25 cellular contexts compared by ENCODE assay signal in genomic region chr22:26735019-26735409, GRCh38.
"Had no signal": no experiment of that assay in that cellular context is flagged by ENCODE, and none has a peak within 500 bp of the region (broad histone marks: within the 10 kb centered on the region; RNA-seq: fewer than 3 reads in every experiment).

No MANE protein-coding gene starts in this region.

- H3K4me1 Mint-ChIP-seq: activated CD4-positive, alpha-beta T cell treated with anti-CD3 and anti-CD28 coated beads for 36 hours had no signal

- DNase-seq: activated CD4-positive, alpha-beta T cell treated with anti-CD3 and anti-CD28 coated beads for 36 hours; activated CD4-positive, CD25-positive, alpha-beta regulatory T cell; activated CD8-positive, alpha-beta memory T cell treated with anti-CD3 and anti-CD28 coated beads, Interleukin-2, amount 50 U/mL, for 4 hours; activated gamma-delta T cell treated with Interleukin-2 at 50 U/mL for 16 hours; activated T-cell treated with anti-CD3 and anti-CD28 coated beads, Interleukin-2, amount 50 U/mL, for 24 hours; anterior cingulate cortex; body of pancreas; foreskin keratinocyte; kidney glomerular epithelial cell; mammary epithelial cell; naive thymus-derived CD4-positive, alpha-beta T cell; nucleus accumbens; pancreas; right lobe of liver; small intestine; stimulated activated CD4-positive, alpha-beta T cell treated with anti-CD3 and anti-CD28 coated beads, Interleukin-1b, Interleukin-23, amount 100 ng/mL, for 48 hours; stimulated activated CD4-positive, alpha-beta T cell treated with anti-CD3 and anti-CD28 coated beads, Interleukin-4, amount 100 ng/mL, for 4 hours; stimulated activated naive CD4-positive, alpha-beta T cell; tibial artery; upper lobe of right lung had no signal

- H3K9me3 ChIP-seq: body of pancreas, esophagus muscularis mucosa, pancreas, right lobe of liver, suprapubic skin, tibial artery, upper lobe of right lung had no signal

- H3K27ac Mint-ChIP-seq: activated CD4-positive, alpha-beta T cell treated with anti-CD3 and anti-CD28 coated beads for 36 hours; activated T-cell treated with anti-CD3 and anti-CD28 coated beads, Interleukin-2, amount 50 U/mL, for 24 hours had no signal

- H3K36me3 ChIP-seq: pancreas, right lobe of liver, upper lobe of right lung had no signal

- H3K4me3 ChIP-seq: body of pancreas, coronary artery, esophagus muscularis mucosa, pancreas, right lobe of liver, SK-N-MC, suprapubic skin, tibial artery, upper lobe of right lung had no signal

- H3K27ac ChIP-seq: body of pancreas, coronary artery, esophagus muscularis mucosa, foreskin keratinocyte, pancreas, right lobe of liver, SK-N-MC, suprapubic skin, tibial artery, upper lobe of right lung had no signal

- H3K27me3 ChIP-seq: body of pancreas, esophagus muscularis mucosa, foreskin keratinocyte, pancreas, right lobe of liver, suprapubic skin, tibial artery, upper lobe of right lung had no signal

- ATAC-seq: activated CD4-positive, alpha-beta T cell treated with anti-CD3 and anti-CD28 coated beads for 36 hours; body of pancreas; foreskin keratinocyte; naive thymus-derived CD4-positive, alpha-beta T cell; pancreas; right lobe of liver; upper lobe of right lung had no signal

- H3K4me3 Mint-ChIP-seq: activated CD4-positive, alpha-beta T cell treated with anti-CD3 and anti-CD28 coated beads for 36 hours; activated naive CD4-positive, alpha-beta T cell treated with anti-CD3 and anti-CD28 coated beads, Interleukin-2, amount 50 U/mL, for 24 hours; activated T-cell treated with anti-CD3 and anti-CD28 coated beads, Interleukin-2, amount 50 U/mL, for 24 hours; naive thymus-derived CD4-positive, alpha-beta T cell had no signal

- H3K9me3 Mint-ChIP-seq: activated naive CD4-positive, alpha-beta T cell treated with anti-CD3 and anti-CD28 coated beads, Interleukin-2, amount 50 U/mL, for 24 hours; activated T-cell treated with anti-CD3 and anti-CD28 coated beads, Interleukin-2, amount 50 U/mL, for 24 hours; naive thymus-derived CD4-positive, alpha-beta T cell had no signal

- H3K4me1 ChIP-seq: body of pancreas, esophagus muscularis mucosa, foreskin keratinocyte, pancreas, right lobe of liver, suprapubic skin, tibial artery, upper lobe of right lung had no signal

- H3K27me3 Mint-ChIP-seq: activated CD4-positive, alpha-beta T cell treated with anti-CD3 and anti-CD28 coated beads for 36 hours; activated naive CD4-positive, alpha-beta T cell treated with anti-CD3 and anti-CD28 coated beads, Interleukin-2, amount 50 U/mL, for 24 hours; activated T-cell treated with anti-CD3 and anti-CD28 coated beads, Interleukin-2, amount 50 U/mL, for 24 hours; naive thymus-derived CD4-positive, alpha-beta T cell had no signal
